Comparison of ENCODE assay signal across 19 cellular contexts in genomic region chr18:23321996-23322395, GRCh38.
DNase-seq lines count a peak whose midpoint lies in the region; ATAC-seq, FAIRE-seq and TF ChIP-seq lines count a peak whose summit lies in the region.
"Had no signal": no experiment of that assay in that cellular context is flagged by ENCODE, and none has a peak within 500 bp of the region (broad histone marks: within the 10 kb centered on the region; RNA-seq: fewer than 3 reads in every experiment).

No MANE protein-coding gene starts in this region.

- FAIRE-seq in astrocyte (lab: Jason Lieb, UNC): no peak
- FAIRE-seq: D721Med, GM12892, GM18507, H54 had no signal

- H4K20me1 ChIP-seq in astrocyte (ENCODE audit: insufficient read depth, low read length): no peaks in the 10 kb centered on the region
- H4K20me1 ChIP-seq in smooth muscle cell (ENCODE audit: low read depth): no peaks in the 10 kb centered on the region

- ATAC-seq in HG02678 (IDR thresholded peaks at IDR 0.05; ENCODE audit: unreplicated experiment): no peak
- ATAC-seq in HG03439 (IDR thresholded peaks at IDR 0.05; ENCODE audit: unreplicated experiment): no peak
- ATAC-seq: GM23338 had no signal

- peaks cover 6% of the 10 kb centered on the region for H3K27me3 Mint-ChIP-seq in astrocyte (ENCODE audit: low read depth, unreplicated experiment)
- H3K27me3 Mint-ChIP-seq: CD4-positive, alpha-beta T cell had no signal

- H3K27me3 ChIP-seq in astrocyte (ENCODE audit: insufficient read depth, low read length): no peaks in the 10 kb centered on the region
- no peaks in the 10 kb centered on the region for H3K27me3 ChIP-seq in smooth muscle cell (ENCODE audit: low read depth)
- H3K27me3 ChIP-seq: BE2C had no signal

- H3K4me3 ChIP-seq in astrocyte (ENCODE audit: insufficient read depth, low read depth, low read length): no peak overlapping the region
- H3K4me3 ChIP-seq in smooth muscle cell: no peak overlapping the region
- H3K4me3 ChIP-seq: GM23338 had no signal

- H3K9ac ChIP-seq in astrocyte (ENCODE audit: low read length): no peak overlapping the region
- no peak overlapping the region for H3K9ac ChIP-seq in smooth muscle cell (ENCODE audit: low read depth)

- H2AFZ ChIP-seq in astrocyte (ENCODE audit: low read depth, low read length) (no peak overlapping the region), smooth muscle cell (ENCODE audit: low read depth) (no peak overlapping the region)
- H2AFZ ChIP-seq: GM23338 had no signal

- WGBS in smooth muscle cell (ENCODE audit: low lambda C conversion rate): 65% methylated on average over 5 of the region's 5 CpGs

- H3K4me1 Mint-ChIP-seq in astrocyte (ENCODE audit: low read depth, unreplicated experiment): peaks cover 33% of the 10 kb centered on the region

- H3K4me1 ChIP-seq in astrocyte (ENCODE audit: insufficient read depth, low read length) (peaks cover 10% of the 10 kb centered on the region), smooth muscle cell (ENCODE audit: low read depth) (peaks cover 2% of the 10 kb centered on the region)
- H3K4me1 ChIP-seq: BE2C, Caco-2 had no signal

- H3K4me3 Mint-ChIP-seq in astrocyte (ENCODE audit: unreplicated experiment): no peak overlapping the region
- H3K4me3 Mint-ChIP-seq: CD4-positive, alpha-beta T cell; GM23338 had no signal

- H3F3A ChIP-seq in smooth muscle cell (ENCODE audit: low read depth): no peaks in the 10 kb centered on the region

- H3K9me3 Mint-ChIP-seq in astrocyte (ENCODE audit: unreplicated experiment): peaks cover 4% of the 10 kb centered on the region
- H3K9me3 Mint-ChIP-seq: CD4-positive, alpha-beta T cell; GM23338 had no signal

- peaks cover 4% of the 10 kb centered on the region for H3K36me3 Mint-ChIP-seq in astrocyte (ENCODE audit: low read depth, unreplicated experiment)

- H3K36me3 ChIP-seq in astrocyte (ENCODE audit: insufficient read depth, low read length) (no peaks in the 10 kb centered on the region), smooth muscle cell (ENCODE audit: low read depth) (no peaks in the 10 kb centered on the region)
- H3K36me3 ChIP-seq: BE2C had no signal

- H3K4me2 ChIP-seq in astrocyte (ENCODE audit: low read length): no peak overlapping the region
- H3K4me2 ChIP-seq in smooth muscle cell: peak overlapping the region; percentile 45
- H3K4me2 ChIP-seq: GM23338 had no signal

- H3K79me2 ChIP-seq in astrocyte (ENCODE audit: insufficient read depth, low read length) (no peaks in the 10 kb centered on the region), smooth muscle cell (ENCODE audit: low read depth) (no peaks in the 10 kb centered on the region)

- no peak overlapping the region for H3K27ac Mint-ChIP-seq in astrocyte (ENCODE audit: unreplicated experiment)
- H3K27ac Mint-ChIP-seq: CD4-positive, alpha-beta T cell; GM23338 had no signal

- H3K9me3 ChIP-seq in astrocyte (ENCODE audit: insufficient read depth, low read depth, low read length) (no peaks in the 10 kb centered on the region), smooth muscle cell (replicated peaks; ENCODE audit: low read depth) (no peaks in the 10 kb centered on the region)
- H3K9me3 ChIP-seq: BE2C, Caco-2 had no signal

- H3K27ac ChIP-seq in astrocyte (ENCODE audit: low read depth, low read length) (no peak overlapping the region), smooth muscle cell (ENCODE audit: low read depth) (no peak overlapping the region)
- H3K27ac ChIP-seq: C4-2B had no signal

- TF ChIP-seq CTCF in astrocyte (IDR thresholded peaks at IDR 0.05; ENCODE audit: insufficient read depth, low read depth, low read length) (no peak), smooth muscle cell (IDR thresholded peaks at IDR 0.05; ENCODE audit: borderline replicate concordance, insufficient read depth, poor library complexity, severe bottlenecking) (no peak)

- DNase-seq in EH (ENCODE audit: low read depth): peak; percentile 69
- peak; percentile 62 for DNase-seq in astrocyte (ENCODE audit: low read depth)
- peak; percentile 76 for DNase-seq in fibroblast of peridontal ligament (ENCODE audit: extremely low read depth)
- DNase-seq in smooth muscle cell (lab: John Stamatoyannopoulos, UW; ENCODE audit: unreplicated experiment): no peak
- no peak for DNase-seq in NCI-H2107 treated with DMSO at 0.1 percent for 48 hours (lab: John Stamatoyannopoulos, UW; ENCODE audit: unreplicated experiment)
- no peak for DNase-seq in dermis blood vessel endothelial cell
- DNase-seq: BE2C; Caco-2; CD4-positive, alpha-beta T cell; GDM1; HCEC 1CT had no signal

Comparison
In these comparisons a context has a peak if more than half of its experiments do, and no peak if none do; other contexts are left out.
1. DNase-seq: peak in EH (single experiment), astrocyte (single experiment) and fibroblast of peridontal ligament (single experiment); none in smooth muscle cell (single experiment), NCI-H2107 treated with DMSO at 0.1 percent for 48 hours (single experiment) and dermis blood vessel endothelial cell (single experiment).